In genomic region chr18:70086085-70086484, GRCh38 we compare ENCODE assay signal across 27 cellular contexts.
"Had no signal": no experiment of that assay in that cellular context is flagged by ENCODE, and none has a peak within 500 bp of the region (broad histone marks: within the 10 kb centered on the region; RNA-seq: fewer than 3 reads in every experiment).

No MANE protein-coding gene starts in this region.

- FAIRE-seq: astrocyte, bronchial epithelial cell had no signal

- DNase-seq: activated CD4-positive, alpha-beta memory T cell treated with anti-CD3 and anti-CD28 coated beads, Interleukin-2, amount 10 ng/mL, durations not matched to agents 7 days and 5 days; activated CD4-positive, alpha-beta T cell treated with anti-CD3 and anti-CD28 coated beads for 1 hour; activated CD4-positive, alpha-beta T cell treated with anti-CD3 and anti-CD28 coated beads for 4 hours; activated CD4-positive, alpha-beta T cell treated with anti-CD3 and anti-CD28 coated beads, Interleukin-2, amount 10 ng/mL, durations not matched to agents 7 days and 5 days; activated CD4-positive, alpha-beta T cell treated with anti-CD3 and anti-CD28 coated beads, Interleukin-2, amount 50 U/mL, for 4 hours; activated CD8-positive, alpha-beta memory T cell treated with anti-CD3 and anti-CD28 coated beads, Interleukin-2, amount 50 U/mL, for 48 hours; activated gamma-delta T cell; activated naive CD4-positive, alpha-beta T cell; activated naive CD4-positive, alpha-beta T cell treated with anti-CD3 and anti-CD28 coated beads, Interleukin-2, amount 10 ng/mL, durations not matched to agents 7 days and 5 days; activated naive CD8-positive, alpha-beta T cell treated with anti-CD3 and anti-CD28 coated beads, Interleukin-2, amount 10 ng/mL, durations not matched to agents 7 days and 5 days; activated T-cell treated with anti-CD3 and anti-CD28 coated beads for 4 hours; activated T-cell treated with anti-CD3 and anti-CD28 coated beads, Interleukin-2, amount 50 U/mL, for 24 hours; activated T-cell treated with anti-CD3 and anti-CD28 coated beads, Interleukin-2, amount 50 U/mL, for 72 hours; anterior cingulate cortex; brain microvascular endothelial cell; dorsolateral prefrontal cortex; effector memory CD4-positive, alpha-beta T cell; gastrocnemius medialis; glutamatergic neuron; heart left ventricle had no signal

- H3K36me3 ChIP-seq: brain microvascular endothelial cell, gastrocnemius medialis had no signal

- H3K9me3 ChIP-seq: esophagus muscularis mucosa, gastrocnemius medialis, heart left ventricle had no signal

- ATAC-seq: activated naive CD4-positive, alpha-beta T cell treated with anti-CD3 and anti-CD28 coated beads, Interleukin-2, amount 50 U/mL, for 72 hours; activated T-cell treated with anti-CD3 and anti-CD28 coated beads, Interleukin-2, amount 50 U/mL, for 72 hours; foreskin keratinocyte; gastrocnemius medialis; heart left ventricle; WTC11 had no signal

- H3K4me1 ChIP-seq: esophagus muscularis mucosa, foreskin keratinocyte, gastrocnemius medialis had no signal

- H3K4me3 ChIP-seq: coronary artery, esophagus muscularis mucosa, gastrocnemius medialis, heart left ventricle had no signal

- H3K27me3 ChIP-seq: brain microvascular endothelial cell, dorsolateral prefrontal cortex, esophagus muscularis mucosa, foreskin keratinocyte, gastrocnemius medialis, heart left ventricle had no signal
